ENCODE assay signal across 1 cellular context in the genomic region with DNA sequence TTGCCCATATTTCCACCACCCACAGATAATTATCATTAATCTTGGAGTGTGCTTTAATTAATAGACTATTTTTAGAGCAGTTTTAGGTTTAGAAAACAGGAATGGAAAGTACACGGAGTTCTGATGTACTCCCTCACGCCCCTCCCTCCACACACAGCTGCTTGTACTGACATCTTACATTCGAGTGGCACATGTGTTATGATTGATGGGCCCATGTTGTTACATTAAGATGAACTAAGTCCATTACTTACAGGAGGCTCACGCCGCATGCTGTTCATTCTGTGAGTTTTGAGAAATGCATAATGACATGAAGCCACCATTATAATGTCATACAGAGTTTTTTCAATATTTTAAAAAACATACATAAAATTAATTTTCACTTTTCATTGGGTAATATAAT.
TF ChIP-seq lines count a peak whose summit lies in the region.

No MANE protein-coding gene starts in this region.

TF ChIP-seq in GM23338, 12 proteins besides CTCF, POLR2A, EP300 and RAD21 (continued from another document):
- TF ChIP-seq POLR2AphosphoS5 (IDR thresholded peaks at IDR 0.05; ENCODE audit: low read depth) (no peak), ZNF331 (CRISPR knock-in tag; IDR thresholded peaks at IDR 0.05; ENCODE audit: low read depth) (no peak)
